In genomic region chr11:65413077-65413664, GRCh38 we compare ENCODE assay signal across 4 cellular contexts. TPM values are rescaled to one million over a fixed set of nuclear protein-coding genes. Genes with fewer than 3 reads are reported as not detected.
"Had no signal": no experiment of that assay in that cellular context is flagged by ENCODE, and none has a peak within 500 bp of the region (broad histone marks: within the 10 kb centered on the region; RNA-seq: fewer than 3 reads in every experiment).

No MANE protein-coding gene starts in this region.

RNA-seq across cellular contexts. Expression of gene SLC25A45, which starts 30.7 kb away (rescaled TPM):
- polyA plus RNA-seq: neural cell had no signal

RNA-seq across cellular contexts. Expression of gene TIGD3, which starts 58.6 kb away (rescaled TPM):
- total RNA-seq: ascending aorta, skeletal muscle tissue had no signal
- polyA plus RNA-seq: fibroblast of lung had no signal
